16 cellular contexts compared by ENCODE assay signal in the genomic region with DNA sequence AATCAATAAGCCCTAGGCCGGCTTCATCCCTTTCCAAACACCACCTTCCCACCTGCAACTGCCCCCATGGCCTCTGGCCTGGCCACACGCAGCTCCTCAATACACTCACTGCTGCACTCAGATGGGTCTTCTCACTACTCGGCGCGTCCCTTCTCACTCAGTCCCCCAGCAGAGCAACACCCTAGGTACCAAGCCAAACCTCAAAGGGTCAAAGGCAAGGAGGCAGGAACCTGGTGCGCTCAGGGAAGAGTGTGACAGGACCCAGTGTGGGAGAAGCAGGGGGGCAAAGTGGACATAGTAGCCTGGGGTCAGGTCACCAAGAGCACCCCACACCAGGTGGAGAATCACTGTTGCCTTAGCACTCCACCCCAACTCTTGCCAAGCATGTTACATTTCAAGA.
A peak's percentile ranks its signal among the peaks of the same experiment; 100 is the strongest.
DNase-seq lines count a peak whose midpoint lies in the region; ATAC-seq and TF ChIP-seq lines count a peak whose summit lies in the region.
"Had no signal": no experiment of that assay in that cellular context is flagged by ENCODE, and none has a peak within 500 bp of the region (broad histone marks: within the 10 kb centered on the region; RNA-seq: fewer than 3 reads in every experiment).

No MANE protein-coding gene starts in this region.

- H2AK5ac ChIP-seq in mesenchymal stem cell (ENCODE audit: low read length, severe bottlenecking) = peak overlapping the region; percentile 21

- no peak overlapping the region for H2BK5ac ChIP-seq in mesenchymal stem cell (ENCODE audit: low read depth, low read length, poor library complexity, severe bottlenecking)

- DNase-seq in right atrium auricular region (ENCODE audit: low spot score) (peak; percentile 36), Right ventricle myocardium superior (no peak), mesenchymal stem cell (no peak), type B pancreatic cell (ENCODE audit: extremely low spot score, unreplicated experiment) (peak; percentile 25), hippocampal formation (lab: John Stamatoyannopoulos, UW) (no peak), NCI-H1048 (lab: John Stamatoyannopoulos, UW) (no peak)
- DNase-seq: AML-193; Caco-2; CD4-positive, alpha-beta T cell had no signal

- WGBS in mesenchymal stem cell = 99% methylated on average over 6 of the region's 6 CpGs

- H2BK120ac ChIP-seq in mesenchymal stem cell (ENCODE audit: low read depth, low read length) = no peak overlapping the region

- no peaks in the 10 kb centered on the region for H3K79me1 ChIP-seq in mesenchymal stem cell (replicated peaks; ENCODE audit: low read length, poor library complexity, severe bottlenecking)

- no peak overlapping the region for H2BK15ac ChIP-seq in mesenchymal stem cell (ENCODE audit: low read depth, poor library complexity, severe bottlenecking)

- H3K27me3 Mint-ChIP-seq in type B pancreatic cell = peaks cover 5% of the 10 kb centered on the region
- H3K27me3 Mint-ChIP-seq: CD4-positive, alpha-beta T cell had no signal

- no peaks in the 10 kb centered on the region for H3K36me3 Mint-ChIP-seq in type B pancreatic cell

- H3K27me3 ChIP-seq in right atrium auricular region (no peaks in the 10 kb centered on the region), mesenchymal stem cell (ENCODE audit: control insufficient read depth in 1 of 2, insufficient read depth in 1 of 2, low read length in 2 of 2) (peaks cover 0 to 10% of the 10 kb centered on the region in 2 experiments)

- H3K23ac ChIP-seq in mesenchymal stem cell (ENCODE audit: low read length in 2 of 2) = no peak overlapping the region

- H3K4me2 ChIP-seq in mesenchymal stem cell (ENCODE audit: low read length, poor library complexity, severe bottlenecking) = no peak overlapping the region
- H3K4me2 ChIP-seq: A549 had no signal

- ATAC-seq in Right ventricle myocardium superior (ENCODE audit: poor library complexity) (no peak), HG02588 (IDR thresholded peaks at IDR 0.05; ENCODE audit: unreplicated experiment) (no peak)
- ATAC-seq: A549 had no signal

- H3K36me3 ChIP-seq in right atrium auricular region = no peaks in the 10 kb centered on the region
- no peaks in the 10 kb centered on the region for H3K36me3 ChIP-seq in mesenchymal stem cell (ENCODE audit: control insufficient read depth in 1 of 2, insufficient read depth in 2 of 2, low read depth in 1 of 2, low read length in 2 of 2)
- H3K36me3 ChIP-seq: HAP-1 had no signal

- H2BK12ac ChIP-seq in mesenchymal stem cell (ENCODE audit: low read length in 2 of 2) = no peak overlapping the region

- no peaks in the 10 kb centered on the region for H3K4me1 Mint-ChIP-seq in type B pancreatic cell (ENCODE audit: unreplicated experiment)

- no peak overlapping the region for H3K4me3 Mint-ChIP-seq in type B pancreatic cell
- H3K4me3 Mint-ChIP-seq: CD4-positive, alpha-beta T cell had no signal

- H3K9me3 Mint-ChIP-seq in type B pancreatic cell = no peaks in the 10 kb centered on the region
- H3K9me3 Mint-ChIP-seq: CD4-positive, alpha-beta T cell had no signal

- H4K8ac ChIP-seq in mesenchymal stem cell (ENCODE audit: low read length) = no peak overlapping the region

- no peak for TF ChIP-seq CTCF in right atrium auricular region (IDR thresholded peaks at IDR 0.05)
- TF ChIP-seq CTCF in type B pancreatic cell (conservative IDR thresholded peaks at IDR 0.05) = no peak

- H3K27ac ChIP-seq in right atrium auricular region (no peak overlapping the region), mesenchymal stem cell (ENCODE audit: low read length, poor library complexity, severe bottlenecking) (no peak overlapping the region)
- H3K27ac ChIP-seq: 22Rv1, A549, C4-2B, GM23248, HL-60 had no signal

- no peak overlapping the region for H2AFZ ChIP-seq in mesenchymal stem cell (ENCODE audit: low read depth, low read length)
- H2AFZ ChIP-seq: GM23248 had no signal

- H3K4me1 ChIP-seq in right atrium auricular region (peaks cover 0 to 9% of the 10 kb centered on the region in 2 donors), mesenchymal stem cell (ENCODE audit: control insufficient read depth, insufficient read depth, low read depth, low read length) (peaks cover 11% of the 10 kb centered on the region)
- H3K4me1 ChIP-seq: A549, Caco-2, HAP-1 had no signal

- H4K91ac ChIP-seq in mesenchymal stem cell (ENCODE audit: low read length) = no peak overlapping the region

- no peak overlapping the region for H3K14ac ChIP-seq in mesenchymal stem cell (ENCODE audit: low read length in 2 of 2)

- H3K4ac ChIP-seq in mesenchymal stem cell (ENCODE audit: low read depth in 1 of 2, low read length in 2 of 2) = no peak overlapping the region

- H3K4me3 ChIP-seq in right atrium auricular region = no peak overlapping the region
- H3K4me3 ChIP-seq in mesenchymal stem cell (ENCODE audit: insufficient read depth in 1 of 2, low read depth in 1 of 2, low read length in 2 of 2) = no peak overlapping the region
- H3K4me3 ChIP-seq: A549, GM23248, HAP-1 had no signal

- H3K9ac ChIP-seq in mesenchymal stem cell (ENCODE audit: low read length) = no peak overlapping the region
- H3K9ac ChIP-seq: GM23248 had no signal

- intact Hi-C loops in Right ventricle myocardium superior (cut with DNase I) = no loop called here

- H3K9me3 ChIP-seq in right atrium auricular region (no peaks in the 10 kb centered on the region), mesenchymal stem cell (ENCODE audit: control insufficient read depth, low read length) (no peaks in the 10 kb centered on the region)
- H3K9me3 ChIP-seq: A549, Caco-2, HAP-1 had no signal

- no peak overlapping the region for H3K18ac ChIP-seq in mesenchymal stem cell (ENCODE audit: low read depth in 1 of 2, low read length in 2 of 2)

- no peak overlapping the region for H3K27ac Mint-ChIP-seq in type B pancreatic cell
- H3K27ac Mint-ChIP-seq: CD4-positive, alpha-beta T cell had no signal

Comparison
In these comparisons a context has a peak if more than half of its experiments do, and no peak if none do; other contexts are left out.
1. DNase-seq: peak in right atrium auricular region (single experiment) and type B pancreatic cell (single experiment); none in Right ventricle myocardium superior (single experiment), mesenchymal stem cell (single experiment), hippocampal formation (0 of 2) and NCI-H1048 (single experiment).